13 cellular contexts compared by ENCODE assay signal in the genomic region with DNA sequence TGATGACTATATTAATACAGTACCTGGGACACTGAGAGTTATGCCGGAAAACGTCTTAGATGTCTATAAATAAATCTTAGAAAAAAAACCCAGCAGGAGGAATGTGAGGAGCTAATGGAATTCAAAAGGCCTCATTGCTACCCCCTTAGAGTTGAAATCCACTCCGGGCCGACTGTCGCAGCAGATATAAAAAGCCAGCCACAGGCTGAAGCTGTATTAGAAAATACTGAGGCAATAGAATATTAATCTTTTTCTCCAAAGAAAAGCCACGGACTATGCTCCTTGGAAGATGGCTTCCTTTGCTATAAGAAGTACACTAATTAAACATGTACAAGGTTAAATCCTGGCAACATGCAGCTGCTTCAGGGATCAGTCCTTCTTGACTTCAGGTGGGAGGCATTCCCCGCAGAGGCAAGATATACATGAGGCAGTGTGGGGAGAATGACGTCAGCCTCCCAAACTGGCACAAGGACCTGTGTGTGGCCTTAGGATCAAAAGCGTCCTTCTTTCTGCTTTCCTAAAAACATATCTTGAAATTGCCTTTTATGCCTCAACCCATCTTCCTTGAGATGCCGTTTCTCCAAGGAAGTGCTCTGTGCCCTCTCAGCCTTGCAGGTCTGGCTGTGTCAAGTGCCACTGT.
DNase-seq lines count a peak whose midpoint lies in the region; ATAC-seq and TF ChIP-seq lines count a peak whose summit lies in the region.
"Had no signal": no experiment of that assay in that cellular context is flagged by ENCODE, and none has a peak within 500 bp of the region (broad histone marks: within the 10 kb centered on the region; RNA-seq: fewer than 3 reads in every experiment).

No MANE protein-coding gene starts in this region.

- no peak for TF ChIP-seq POLR2A in gastroesophageal sphincter (IDR thresholded peaks at IDR 0.05)
- no peak for TF ChIP-seq POLR2A in spleen (IDR thresholded peaks at IDR 0.05)

- H3K23ac ChIP-seq in neuronal stem cell (ENCODE audit: low read depth, low read length, poor library complexity): no peak overlapping the region

- peaks cover under 1 to 43% of the 10 kb centered on the region in 2 donors for H3K36me3 ChIP-seq in gastroesophageal sphincter
- peaks cover 72% of the 10 kb centered on the region for H3K36me3 ChIP-seq in mesodermal cell (ENCODE audit: control insufficient read depth, insufficient read depth, low read length)
- H3K36me3 ChIP-seq in spleen: peaks cover 0 to 58% (median 0%) of the 10 kb centered on the region in 6 donors
- H3K36me3 ChIP-seq in neuronal stem cell (replicated peaks in 1 of 2; ENCODE audit: control insufficient read depth in 2 of 2, insufficient read depth in 2 of 2, low read length in 2 of 2): peaks cover 0 to 77% of the 10 kb centered on the region in 2 donors
- H3K36me3 ChIP-seq: BE2C had no signal

- no peak overlapping the region for H3K4me2 ChIP-seq in neuronal stem cell (ENCODE audit: insufficient read depth, low read length, poor library complexity, severe bottlenecking)

- H4K8ac ChIP-seq in neuronal stem cell (ENCODE audit: low read depth, low read length): no peak overlapping the region

- ATAC-seq in gastroesophageal sphincter: peak; percentile 50
- ATAC-seq in GM18907 (IDR thresholded peaks at IDR 0.05; ENCODE audit: unreplicated experiment): no peak
- ATAC-seq: naive thymus-derived CD8-positive, alpha-beta T cell had no signal

- no peak overlapping the region for H3K14ac ChIP-seq in neuronal stem cell (ENCODE audit: low read length)

- no peak overlapping the region for H3K9ac ChIP-seq in neuronal stem cell (ENCODE audit: low read depth, low read length, poor library complexity)

- no peaks in the 10 kb centered on the region for H3K79me1 ChIP-seq in neuronal stem cell (ENCODE audit: low read depth, low read length)

- intact Hi-C loops in spleen (cut with DNase I; ENCODE audit: low total_unique reads): no loop called here

- no peak overlapping the region for H2BK5ac ChIP-seq in neuronal stem cell (ENCODE audit: low read length)

- H3K27me3 ChIP-seq in gastroesophageal sphincter (no peaks in the 10 kb centered on the region), spleen (replicated peaks in 1 of 7) (no peaks in the 10 kb centered on the region), neuronal stem cell (ENCODE audit: control insufficient read depth in 3 of 3, insufficient read depth in 3 of 3, low read depth in 1 of 3, low read length in 3 of 3) (peaks cover 0 to 4% (median 0%) of the 10 kb centered on the region in 3 experiments)
- H3K27me3 ChIP-seq: BE2C had no signal

- H2BK15ac ChIP-seq in neuronal stem cell (ENCODE audit: low read length): no peak overlapping the region

- H3K18ac ChIP-seq in neuronal stem cell (ENCODE audit: low read length): no peak overlapping the region

- no peak overlapping the region for H2AK5ac ChIP-seq in neuronal stem cell (ENCODE audit: low read depth, low read length)

- TF ChIP-seq EP300 in gastroesophageal sphincter (IDR thresholded peaks at IDR 0.05): no peak

- TF ChIP-seq CTCF in gastroesophageal sphincter (IDR thresholded peaks at IDR 0.05) (no peak), spleen (IDR thresholded peaks at IDR 0.05 in 8 of 11, conservative IDR thresholded peaks at IDR 0.05 in 3 of 11) (no peak)

- H3K27ac ChIP-seq in angular gyrus (ENCODE audit: low read depth, low read length): peak overlapping the region; percentile 2
- peak overlapping the region; percentile 82 to 97 (median 86) for H3K27ac ChIP-seq in gastroesophageal sphincter
- peak overlapping the region; percentile 92 for H3K27ac ChIP-seq in mesodermal cell (ENCODE audit: low read depth, low read length, severe bottlenecking)
- peak overlapping the region in 6 of 8 donors; percentile 48 to 78 (median 60) for H3K27ac ChIP-seq in spleen
- no peak overlapping the region for H3K27ac ChIP-seq in neuronal stem cell (replicated peaks; ENCODE audit: low read length)

- H2BK120ac ChIP-seq in neuronal stem cell (ENCODE audit: low read depth, low read length): no peak overlapping the region

- H3K4me1 ChIP-seq in gastroesophageal sphincter (peaks cover 20 to 71% (median 41%) of the 10 kb centered on the region in 3 donors), mesodermal cell (ENCODE audit: control insufficient read depth, insufficient read depth, low read length, poor library complexity, severe bottlenecking) (peaks cover 11% of the 10 kb centered on the region), spleen (peaks cover 0 to 27% (median 4%) of the 10 kb centered on the region in 6 donors), neuronal stem cell (ENCODE audit: control insufficient read depth in 2 of 2, insufficient read depth in 1 of 2, low read depth in 1 of 2, low read length in 2 of 2) (peaks cover 15 to 36% of the 10 kb centered on the region in 2 donors)
- H3K4me1 ChIP-seq: BE2C had no signal

- WGBS in gastroesophageal sphincter (ENCODE audit: low coverage in 1 of 2), 2 donors: 27 to 28% methylated on average over 9 to 10 of the region's 10 CpGs
- WGBS in mesodermal cell (ENCODE audit: insufficient coverage in 2 of 2), 2 experiments: 81 to 90% methylated on average over 4 to 5 of the region's 10 CpGs
- WGBS in spleen, 5 donors: 76 to 84% (median 78%) methylated on average over 10 of the region's 10 CpGs
- WGBS in neuronal stem cell (ENCODE audit: extremely low coverage in 2 of 2, insufficient read length in 2 of 2, insufficient replicate concordance in 1 of 2), 2 donors: no CpG with 5 or more reads among the region's 10 CpGs

- no peak overlapping the region for H4K91ac ChIP-seq in neuronal stem cell (ENCODE audit: low read depth, low read length, poor library complexity)

- H2BK12ac ChIP-seq in neuronal stem cell (ENCODE audit: low read length): no peak overlapping the region

- DNase-seq in spleen (no peak), UCSD-AML1 (lab: John Stamatoyannopoulos, UW; ENCODE audit: unreplicated experiment) (no peak), neuronal stem cell (ENCODE audit: low spot score) (no peak)
- no peak for DNase-seq in stimulated activated CD4-positive, alpha-beta T cell treated with anti-CD3 and anti-CD28 coated beads, Interleukin-4, amount 100 ng/mL, for 24 hours
- DNase-seq: activated CD8-positive, alpha-beta memory T cell treated with anti-CD3 and anti-CD28 coated beads, Interleukin-2, amount 50 U/mL, for 48 hours; BE2C; naive thymus-derived CD8-positive, alpha-beta T cell; NCI-H1694; NCI-H774 had no signal

- H3K4ac ChIP-seq in neuronal stem cell (ENCODE audit: low read length): no peak overlapping the region

- no peak overlapping the region for H3K4me3 ChIP-seq in gastroesophageal sphincter
- no peak overlapping the region for H3K4me3 ChIP-seq in mesodermal cell (ENCODE audit: extremely low read depth, insufficient read depth, low read length, poor library complexity, severe bottlenecking)
- no peak overlapping the region for H3K4me3 ChIP-seq in spleen
- no peak overlapping the region for H3K4me3 ChIP-seq in neuronal stem cell (ENCODE audit: low read length in 2 of 2)

- H3K9me3 ChIP-seq in gastroesophageal sphincter: no peaks in the 10 kb centered on the region
- no peaks in the 10 kb centered on the region for H3K9me3 ChIP-seq in mesodermal cell (ENCODE audit: control insufficient read depth, low read length)
- H3K9me3 ChIP-seq in spleen: no peaks in the 10 kb centered on the region
- no peaks in the 10 kb centered on the region for H3K9me3 ChIP-seq in neuronal stem cell (replicated peaks in 1 of 2; ENCODE audit: control insufficient read depth in 2 of 2, insufficient read depth in 1 of 2, low read depth in 1 of 2, low read length in 2 of 2)
- H3K9me3 ChIP-seq: BE2C had no signal

- H2AFZ ChIP-seq in neuronal stem cell (ENCODE audit: low read length): no peak overlapping the region
